Comparison of ENCODE assay signal across 14 cellular contexts in the genomic region with DNA sequence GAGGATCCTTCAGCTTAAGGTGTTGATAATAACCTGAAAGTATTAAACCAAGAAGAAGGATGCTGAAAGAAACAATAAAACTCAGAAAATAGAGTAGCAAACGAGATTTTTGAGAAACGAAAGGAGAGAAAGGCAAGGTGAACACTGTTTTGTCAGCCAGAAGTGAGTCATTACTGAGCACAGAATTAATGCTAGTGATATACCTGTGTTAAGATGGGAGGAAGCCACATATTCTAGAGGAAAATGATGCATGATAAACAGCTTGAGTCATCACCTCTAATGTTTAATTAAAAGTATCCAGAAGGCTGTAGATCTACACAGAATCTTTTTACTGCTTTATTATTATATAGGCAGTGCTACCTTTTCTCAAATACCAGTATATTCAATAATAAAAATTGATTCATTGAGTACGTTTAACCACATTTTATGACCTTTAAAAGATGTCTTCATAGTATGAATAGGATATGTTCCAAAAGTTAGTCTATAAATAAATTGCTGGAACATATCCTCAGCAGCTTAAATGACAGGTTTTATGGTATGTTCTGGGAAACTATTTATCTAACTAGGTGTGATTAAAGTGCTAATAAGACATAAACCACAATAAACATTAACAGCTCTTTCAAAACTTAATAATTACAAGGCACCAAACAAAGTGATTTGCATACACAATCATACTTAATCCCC. TPM values are rescaled to one million over a fixed set of nuclear protein-coding genes. Genes with fewer than 3 reads are reported as not detected.
DNase-seq lines count a peak whose midpoint lies in the region; ATAC-seq and TF ChIP-seq lines count a peak whose summit lies in the region.
"Had no signal": no experiment of that assay in that cellular context is flagged by ENCODE, and none has a peak within 500 bp of the region (broad histone marks: within the 10 kb centered on the region; RNA-seq: fewer than 3 reads in every experiment).

No MANE protein-coding gene starts in this region.

- H3K4me3 ChIP-seq in HEK293 (ENCODE audit: low read depth, low read length) (no peak overlapping the region), ascending aorta (peak overlapping the region in 1 of 2 donors; percentile 17), esophagus muscularis mucosa (no peak overlapping the region), mesenchymal stem cell (ENCODE audit: insufficient read depth in 1 of 2, low read depth in 1 of 2, low read length in 2 of 2) (no peak overlapping the region)
- H3K4me3 ChIP-seq: lower lobe of right lung had no signal

- DNase-seq in CD4-positive, alpha-beta T cell, result no peak
- no peak for DNase-seq in ascending aorta (ENCODE audit: low spot score in 2 of 2)
- no peak for DNase-seq in immature natural killer cell
- no peak for DNase-seq in Ammon's horn (ENCODE audit: low spot score)
- no peak for DNase-seq in mesothelial cell of epicardium (ENCODE audit: low spot score in 2 of 2, unreplicated experiment in 2 of 2)
- no peak for DNase-seq in esophagus muscularis mucosa (ENCODE audit: extremely low spot score)
- no peak for DNase-seq in mesenchymal stem cell
- DNase-seq: head of caudate nucleus; KG1; lower lobe of right lung; NCI-H2029; stimulated activated CD4-positive, alpha-beta T cell treated with anti-CD3 and anti-CD28 coated beads, Interleukin-4, amount 100 ng/mL, for 1 hour had no signal

- no peaks in the 10 kb centered on the region for H3K79me1 ChIP-seq in mesenchymal stem cell (replicated peaks; ENCODE audit: low read length, poor library complexity, severe bottlenecking)

- H3K27me3 ChIP-seq in CD4-positive, alpha-beta T cell (ENCODE audit: control insufficient read depth, insufficient read depth, low read length), result no peaks in the 10 kb centered on the region
- no peaks in the 10 kb centered on the region for H3K27me3 ChIP-seq in ascending aorta
- no peaks in the 10 kb centered on the region for H3K27me3 ChIP-seq in esophagus muscularis mucosa
- H3K27me3 ChIP-seq in mesenchymal stem cell (ENCODE audit: control insufficient read depth in 1 of 2, insufficient read depth in 1 of 2, low read length in 2 of 2), result no peaks in the 10 kb centered on the region

- no peak for TF ChIP-seq EP300 in esophagus muscularis mucosa (IDR thresholded peaks at IDR 0.05)

- intact Hi-C loops in CD4-positive, alpha-beta T cell (cut with DNase I, micrococcal nuclease), result no loop called here
- intact Hi-C loops in ascending aorta (cut with DNase I), result no loop called here
- intact Hi-C loops in esophagus muscularis mucosa (cut with DNase I), result no loop called here

- H2AFZ ChIP-seq in mesenchymal stem cell (ENCODE audit: low read depth, low read length), result no peak overlapping the region

- no peak overlapping the region for H3K27ac ChIP-seq in CD4-positive, alpha-beta T cell (ENCODE audit: low read depth, low read length)
- H3K27ac ChIP-seq in HEK293 (ENCODE audit: extremely low read depth, low read depth, low read length), result no peak overlapping the region
- H3K27ac ChIP-seq in ascending aorta, result peak overlapping the region; percentile 38 to 67
- no peak overlapping the region for H3K27ac ChIP-seq in esophagus muscularis mucosa (replicated peaks in 1 of 4)
- no peak overlapping the region for H3K27ac ChIP-seq in mesenchymal stem cell (ENCODE audit: low read length, poor library complexity, severe bottlenecking)
- H3K27ac ChIP-seq: lower lobe of right lung had no signal

- peaks cover 12% of the 10 kb centered on the region; the same call in 1 of the 2 replicates for H3K4me1 ChIP-seq in HEK293 (ENCODE audit: control insufficient read depth, insufficient read depth, low read length)
- H3K4me1 ChIP-seq in ascending aorta, result peaks cover 3 to 33% of the 10 kb centered on the region in 2 donors
- peaks cover 63 to 85% (median 74%) of the 10 kb centered on the region in 4 donors for H3K4me1 ChIP-seq in esophagus muscularis mucosa
- peaks cover 3% of the 10 kb centered on the region for H3K4me1 ChIP-seq in mesenchymal stem cell (ENCODE audit: control insufficient read depth, insufficient read depth, low read depth, low read length)

- no peak overlapping the region for H3K9ac ChIP-seq in mesenchymal stem cell (ENCODE audit: low read length)

- 46% methylated on average over 3 of the region's 3 CpGs for WGBS in esophagus muscularis mucosa
- 98% methylated on average over 2 of the region's 3 CpGs for WGBS in mesenchymal stem cell

- no peak overlapping the region for H3K4ac ChIP-seq in mesenchymal stem cell (ENCODE audit: low read depth in 1 of 2, low read length in 2 of 2)

- peak overlapping the region; percentile 22 for H3K27ac Mint-ChIP-seq in CD4-positive, alpha-beta T cell
- H3K27ac Mint-ChIP-seq in immature natural killer cell (peak overlapping the region; percentile 3 to 81 (median 39)), mesothelial cell of epicardium (no peak overlapping the region)
- H3K27ac Mint-ChIP-seq: B cell had no signal

- H3K4me3 Mint-ChIP-seq in CD4-positive, alpha-beta T cell, result no peak overlapping the region
- peak overlapping the region in 2 of 5 donors; percentile 0 to 36 for H3K4me3 Mint-ChIP-seq in immature natural killer cell
- H3K4me3 Mint-ChIP-seq in mesothelial cell of epicardium, result no peak overlapping the region
- H3K4me3 Mint-ChIP-seq: B cell had no signal

- H2BK12ac ChIP-seq in mesenchymal stem cell (ENCODE audit: low read length in 2 of 2), result no peak overlapping the region

- no peak overlapping the region for H3K23ac ChIP-seq in mesenchymal stem cell (ENCODE audit: low read length in 2 of 2)

- H3K14ac ChIP-seq in mesenchymal stem cell (ENCODE audit: low read length in 2 of 2), result no peak overlapping the region

- peaks cover 7 to 29% of the 10 kb centered on the region in 2 experiments; a peak in 2 of 3 replicates for H3K36me3 ChIP-seq in HEK293 (ENCODE audit: control insufficient read depth in 2 of 2, insufficient read depth in 1 of 2, low read length in 2 of 2)
- peaks cover 7 to 13% of the 10 kb centered on the region in 2 donors for H3K36me3 ChIP-seq in ascending aorta
- peaks cover 0 to 36% (median 12%) of the 10 kb centered on the region in 4 donors for H3K36me3 ChIP-seq in esophagus muscularis mucosa
- H3K36me3 ChIP-seq in mesenchymal stem cell (ENCODE audit: control insufficient read depth in 1 of 2, insufficient read depth in 2 of 2, low read depth in 1 of 2, low read length in 2 of 2), result peaks cover 7 to 70% of the 10 kb centered on the region in 2 experiments

- H4K91ac ChIP-seq in mesenchymal stem cell (ENCODE audit: low read length), result no peak overlapping the region

- no peak overlapping the region for H2AK5ac ChIP-seq in mesenchymal stem cell (ENCODE audit: low read length, severe bottlenecking)

- H3K9me3 ChIP-seq in CD4-positive, alpha-beta T cell (ENCODE audit: control insufficient read depth, low read length), result no peaks in the 10 kb centered on the region
- no peaks in the 10 kb centered on the region for H3K9me3 ChIP-seq in HEK293 (ENCODE audit: control insufficient read depth, insufficient read depth, low read depth, low read length)
- H3K9me3 ChIP-seq in ascending aorta, result no peaks in the 10 kb centered on the region
- H3K9me3 ChIP-seq in esophagus muscularis mucosa, result no peaks in the 10 kb centered on the region
- no peaks in the 10 kb centered on the region for H3K9me3 ChIP-seq in mesenchymal stem cell (ENCODE audit: control insufficient read depth, low read length)
- H3K9me3 ChIP-seq: lower lobe of right lung had no signal

- POLR2A ChIA-PET in CD4-positive, alpha-beta T cell (lab: Charles Lee), result interaction anchor here (1.0 to 7.7 kb wide), 2 partner anchors 11 to 25 kb away, joined by 3 to 77 read pairs; a partner anchor contains a TSS
- POLR2A ChIA-PET in HEK293 (lab: Yijun Ruan, JAX), result interaction anchor here (6.1 kb wide), 1 partner anchor 9 kb away, joined by 34 read pairs; a partner anchor contains a TSS

- H2BK120ac ChIP-seq in mesenchymal stem cell (ENCODE audit: low read depth, low read length), result no peak overlapping the region

- H3K9me3 Mint-ChIP-seq in CD4-positive, alpha-beta T cell, result no peaks in the 10 kb centered on the region
- H3K9me3 Mint-ChIP-seq in immature natural killer cell (no peaks in the 10 kb centered on the region), mesothelial cell of epicardium (no peaks in the 10 kb centered on the region)

- H3K36me3 Mint-ChIP-seq in CD4-positive, alpha-beta T cell (ENCODE audit: low read depth), result peaks cover 38% of the 10 kb centered on the region
- H3K36me3 Mint-ChIP-seq in immature natural killer cell (peaks cover 0 to 6% (median 3%) of the 10 kb centered on the region in 3 donors), mesothelial cell of epicardium (peaks cover 9% of the 10 kb centered on the region)

- H2BK15ac ChIP-seq in mesenchymal stem cell (ENCODE audit: low read depth, poor library complexity, severe bottlenecking), result no peak overlapping the region

- peaks cover 59% of the 10 kb centered on the region for H3K4me1 Mint-ChIP-seq in CD4-positive, alpha-beta T cell (ENCODE audit: low read depth)
- H3K4me1 Mint-ChIP-seq in immature natural killer cell, result peaks cover 49 to 92% of the 10 kb centered on the region in 2 donors
- peaks cover 7% of the 10 kb centered on the region for H3K4me1 Mint-ChIP-seq in mesothelial cell of epicardium

- no peak overlapping the region for H3K18ac ChIP-seq in mesenchymal stem cell (ENCODE audit: low read depth in 1 of 2, low read length in 2 of 2)

- no peak overlapping the region for H3K4me2 ChIP-seq in mesenchymal stem cell (ENCODE audit: low read length, poor library complexity, severe bottlenecking)

- no peak for TF ChIP-seq POLR2A in esophagus muscularis mucosa (IDR thresholded peaks at IDR 0.05; ENCODE audit: low read depth)

- no peaks in the 10 kb centered on the region for H3K27me3 Mint-ChIP-seq in CD4-positive, alpha-beta T cell
- H3K27me3 Mint-ChIP-seq in immature natural killer cell (ENCODE audit: low read depth in 3 of 3) (no peaks in the 10 kb centered on the region), mesothelial cell of epicardium (ENCODE audit: low read depth) (no peaks in the 10 kb centered on the region)
- H3K27me3 Mint-ChIP-seq: B cell had no signal

- H4K8ac ChIP-seq in mesenchymal stem cell (ENCODE audit: low read length), result no peak overlapping the region

- TF ChIP-seq CTCF in CD4-positive, alpha-beta T cell (IDR thresholded peaks at IDR 0.05), result no peak
- no peak for TF ChIP-seq CTCF in HEK293 (tag by site-specific recombination; IDR thresholded peaks at IDR 0.05)
- no peak for TF ChIP-seq CTCF in ascending aorta (IDR thresholded peaks at IDR 0.05)
- TF ChIP-seq CTCF in mesothelial cell of epicardium (IDR thresholded peaks at IDR 0.05; ENCODE audit: unreplicated experiment), result no peak
- no peak for TF ChIP-seq CTCF in esophagus muscularis mucosa (IDR thresholded peaks at IDR 0.05)

- CTCF ChIA-PET in CD4-positive, alpha-beta T cell (lab: Charles Lee), result interaction anchor here (1.0 to 9.3 kb wide), 4 partner anchors 10 to 28 kb away, joined by 3 to 89 read pairs (median 4); a partner anchor contains a TSS
- CTCF ChIA-PET in HEK293 (lab: Yijun Ruan, JAX), result interaction anchor here (1.2 to 3.6 kb wide), 3 partner anchors 10 to 215 kb away, joined by 3 to 22 read pairs (median 8); a partner anchor contains a TSS

- peak; percentile 37 for ATAC-seq in CD4-positive, alpha-beta T cell (ENCODE audit: poor library complexity)
- ATAC-seq: lower lobe of right lung had no signal

- no peak overlapping the region for H2BK5ac ChIP-seq in mesenchymal stem cell (ENCODE audit: low read depth, low read length, poor library complexity, severe bottlenecking)

RNA-seq across cellular contexts. Expression of a gene that starts 10.3 kb away (rescaled TPM):
- total RNA-seq in CD4-positive, alpha-beta T cell, result 10 to 100 TPM; 50.6 to 52.3 TPM
- 28.9 TPM for total RNA-seq in ascending aorta
- polyA plus RNA-seq in immature natural killer cell, result 10 to 100 TPM; 75.3 to 92.6 (median 86.4) TPM
- total RNA-seq in mesothelial cell of epicardium, result 57.7 to 61.2 TPM (median 59.4 TPM) in 3 replicates
- total RNA-seq in esophagus muscularis mucosa, result 10 to 100 TPM; 56.2 to 73.1 (median 61.8) TPM
- 53.5 TPM for polyA plus RNA-seq in mesenchymal stem cell (2013, experiment 1 of 2)
- 57.0 TPM for polyA plus RNA-seq in mesenchymal stem cell (2013, experiment 2 of 2)

Comparison
In these comparisons a context has a peak if more than half of its experiments do, and no peak if none do; other contexts are left out.
1. H3K27ac ChIP-seq: peak in ascending aorta (2 of 2); none in CD4-positive, alpha-beta T cell (single experiment), HEK293 (single experiment), esophagus muscularis mucosa (0 of 4) and mesenchymal stem cell (single experiment).